8 cellular contexts compared by ENCODE assay signal in genomic region chr5:95961617-95962474, GRCh38. TPM values are rescaled to one million over a fixed set of nuclear protein-coding genes. Genes with fewer than 3 reads are reported as not detected.
A peak's percentile ranks its signal among the peaks of the same experiment; 100 is the strongest.
DNase-seq lines count a peak whose midpoint lies in the region; ATAC-seq and TF ChIP-seq lines count a peak whose summit lies in the region.

ELL2 (minus strand) TSS chr5:95961851; CDS start chr5:95961721, 130 bp downstream.

- peaks cover 0 to 14% of the 10 kb centered on the region in 2 donors for H3K4me1 ChIP-seq in ascending aorta
- H3K4me1 ChIP-seq in right atrium auricular region, result peaks cover 0 to 34% of the 10 kb centered on the region in 2 donors
- H3K4me1 ChIP-seq in prostate gland (replicated peaks), result no peaks in the 10 kb centered on the region

- H3K27me3 Mint-ChIP-seq in T-helper 2 cell treated with Interferon-gamma antibody and Interleukin-4, amounts not matched to agents 5 μg/mL and 100 μg/mL, for 36 hours (ENCODE audit: low read depth), result no peaks in the 10 kb centered on the region

- WGBS in prostate gland, result 1% methylated on average over 61 of the region's 63 CpGs

- no peak for TF ChIP-seq CTCF in ascending aorta (IDR thresholded peaks at IDR 0.05)
- no peak for TF ChIP-seq CTCF in right atrium auricular region (IDR thresholded peaks at IDR 0.05)
- TF ChIP-seq CTCF in prostate gland (IDR thresholded peaks at IDR 0.05), result no peak

- H3K27ac ChIP-seq in ascending aorta, result peak within 1 kb of the TSS; percentile 99
- peak within 1 kb of the TSS; percentile 100 for H3K27ac ChIP-seq in right atrium auricular region
- H3K27ac ChIP-seq in prostate gland, result peak within 1 kb of the TSS; percentile 97 to 99

- no peaks in the 10 kb centered on the region for H3K9me3 Mint-ChIP-seq in T-helper 2 cell treated with Interferon-gamma antibody and Interleukin-4, amounts not matched to agents 5 μg/mL and 100 μg/mL, for 36 hours

- peak; percentile 72 for DNase-seq in NCI-H146 (lab: John Stamatoyannopoulos, UW)
- DNase-seq in T-helper 2 cell treated with Interferon-gamma antibody and Interleukin-4, amounts not matched to agents 5 μg/mL and 100 μg/mL, for 36 hours (ENCODE audit: low spot score), result peak; percentile 97
- DNase-seq in ascending aorta (ENCODE audit: low spot score in 2 of 2), result peak; percentile 100
- peak; percentile 100 for DNase-seq in right atrium auricular region (ENCODE audit: low spot score)
- peak; percentile 99 for DNase-seq in prostate gland (ENCODE audit: low spot score)
- peak; percentile 98 for DNase-seq in ureter (ENCODE audit: low spot score)

- intact Hi-C loops in ascending aorta (cut with DNase I) (loop anchor here (1.0 to 10.0 kb wide), 8 partner anchors 63 to 743 kb away; partner anchors contain the start of gene CAST), prostate gland (cut with DNase I) (loop anchor here (2.0 to 10.0 kb wide), 4 partner anchors 100 to 375 kb away; partner anchors contain the start of gene RFESD)

- H3K27me3 ChIP-seq in ascending aorta (no peaks in the 10 kb centered on the region), right atrium auricular region (no peaks in the 10 kb centered on the region), prostate gland (replicated peaks; ENCODE audit: insufficient read depth) (no peaks in the 10 kb centered on the region)

- ATAC-seq in HG02798 (IDR thresholded peaks at IDR 0.05; ENCODE audit: poor library complexity, unreplicated experiment), result peak; percentile 91

- H3K4me3 ChIP-seq in ascending aorta, result peak within 1 kb of the TSS; percentile 92 to 98
- peak within 1 kb of the TSS; percentile 93 to 94 for H3K4me3 ChIP-seq in right atrium auricular region
- peak within 1 kb of the TSS; percentile 96 to 100 for H3K4me3 ChIP-seq in prostate gland

- H3K4me3 Mint-ChIP-seq in T-helper 2 cell treated with Interferon-gamma antibody and Interleukin-4, amounts not matched to agents 5 μg/mL and 100 μg/mL, for 36 hours, result peak within 1 kb of the TSS; percentile 97

- peaks cover 40% of the 10 kb centered on the region for H3K4me1 Mint-ChIP-seq in T-helper 2 cell treated with Interferon-gamma antibody and Interleukin-4, amounts not matched to agents 5 μg/mL and 100 μg/mL, for 36 hours (ENCODE audit: low read depth)

- H3K9me3 ChIP-seq in ascending aorta, result no peaks in the 10 kb centered on the region
- H3K9me3 ChIP-seq in right atrium auricular region, result no peaks in the 10 kb centered on the region
- no peaks in the 10 kb centered on the region for H3K9me3 ChIP-seq in prostate gland

- TF ChIP-seq POLR2A in GM15510 (IDR thresholded peaks at IDR 0.05; ENCODE audit: borderline replicate concordance, extremely low read depth, insufficient read length) (peak; percentile 89), prostate gland (IDR thresholded peaks at IDR 0.05) (peak; percentile 93)

- no peaks in the 10 kb centered on the region for H3K36me3 Mint-ChIP-seq in T-helper 2 cell treated with Interferon-gamma antibody and Interleukin-4, amounts not matched to agents 5 μg/mL and 100 μg/mL, for 36 hours (ENCODE audit: low read depth)

- H3K36me3 ChIP-seq in ascending aorta (no peaks in the 10 kb centered on the region), right atrium auricular region (no peaks in the 10 kb centered on the region), prostate gland (no peaks in the 10 kb centered on the region)

- H3K27ac Mint-ChIP-seq in T-helper 2 cell treated with Interferon-gamma antibody and Interleukin-4, amounts not matched to agents 5 μg/mL and 100 μg/mL, for 36 hours, result peak within 1 kb of the TSS; percentile 99

RNA-seq across cellular contexts. Expression of gene ELL2, which starts in this region (rescaled TPM):
- total RNA-seq in ascending aorta, result 26.0 TPM
- 10 to 100 TPM; 28.8 to 29.1 TPM for total RNA-seq in right atrium auricular region
- total RNA-seq in prostate gland, result 100 to 1,000 TPM in 1 of 2 donors, 10 to 100 TPM in 1; 80.0 to 104 TPM
- total RNA-seq in ureter, result 77.8 TPM

Comparison
In these comparisons a context has a peak if more than half of its experiments do, and no peak if none do; other contexts are left out.
1. Peak in every context shown above with its lines: DNase-seq, ATAC-seq, H3K4me3 ChIP-seq and H3K27ac ChIP-seq.